Comparison of ENCODE assay signal across 8 cellular contexts in the genomic region with DNA sequence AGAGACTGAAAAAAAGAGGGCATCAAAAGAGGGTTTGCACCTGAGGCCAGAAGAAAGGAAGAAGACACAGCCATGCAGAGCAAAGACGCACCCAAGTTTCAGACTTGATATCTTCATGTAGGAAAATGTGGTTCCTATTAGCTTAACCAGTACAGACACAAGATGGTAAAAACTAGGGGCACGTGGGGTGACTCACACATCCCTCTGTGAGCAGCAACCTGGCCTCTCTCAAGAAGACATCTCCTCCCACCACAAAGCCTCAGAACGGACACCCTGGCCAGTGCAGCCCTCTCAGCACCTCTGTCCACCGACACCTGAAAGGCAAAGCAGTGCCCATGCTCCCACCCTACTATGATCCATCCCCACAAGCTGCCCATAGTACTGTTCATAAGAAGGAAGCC. TPM values are rescaled to one million over a fixed set of nuclear protein-coding genes. Genes with fewer than 3 reads are reported as not detected.
DNase-seq lines count a peak whose midpoint lies in the region; ATAC-seq and TF ChIP-seq lines count a peak whose summit lies in the region.

No MANE protein-coding gene starts in this region.

- H3K4me3 Mint-ChIP-seq in activated B cell treated with CpG ODN at 0.5 μM for 24 hours (peak overlapping the region; percentile 8), chondrocyte (ENCODE audit: unreplicated experiment) (no peak overlapping the region)
- H3K4me3 Mint-ChIP-seq in stimulated activated naive B cell treated with anti-CD40 and anti-IgM and Interleukin-4, amounts not matched to agents 10 μg/mL and 1 μg/mL and 100 μg/mL, for 72 hours, result peak overlapping the region in 1 of 2 donors; percentile 4

- H3K36me3 Mint-ChIP-seq in activated B cell treated with CpG ODN at 0.5 μM for 24 hours (ENCODE audit: low read depth), result peaks cover 67% of the 10 kb centered on the region
- peaks cover 33% of the 10 kb centered on the region for H3K36me3 Mint-ChIP-seq in chondrocyte (ENCODE audit: low read depth)
- H3K36me3 Mint-ChIP-seq in stimulated activated naive B cell treated with anti-CD40 and anti-IgM and Interleukin-4, amounts not matched to agents 10 μg/mL and 1 μg/mL and 100 μg/mL, for 72 hours, result peaks cover 44 to 57% of the 10 kb centered on the region in 2 donors

- CTCF ChIA-PET in activated B cell treated with CpG ODN at 0.5 μM for 24 hours (lab: Charles Lee), result interaction anchor here (4.9 kb wide), 1 partner anchor 10 kb away, joined by 28 read pairs; no protein-coding TSS in a partner anchor

- ATAC-seq in GM21576 (IDR thresholded peaks at IDR 0.05; ENCODE audit: unreplicated experiment) (peak; percentile 69), activated B cell treated with CpG ODN at 0.5 μM for 24 hours (ENCODE audit: low read depth) (peak; percentile 78), HG03039 (IDR thresholded peaks at IDR 0.05; ENCODE audit: unreplicated experiment) (no peak)
- ATAC-seq in stimulated activated naive B cell treated with anti-CD40 and anti-IgM and Interleukin-4, amounts not matched to agents 10 μg/mL and 1 μg/mL and 100 μg/mL, for 72 hours (replicated peaks), result peak; percentile 94

- peaks cover 52% of the 10 kb centered on the region for H3K4me1 Mint-ChIP-seq in activated B cell treated with CpG ODN at 0.5 μM for 24 hours
- H3K4me1 Mint-ChIP-seq in chondrocyte (ENCODE audit: low read depth), result peaks cover 5% of the 10 kb centered on the region
- peaks cover 37 to 47% of the 10 kb centered on the region in 2 donors for H3K4me1 Mint-ChIP-seq in stimulated activated naive B cell treated with anti-CD40 and anti-IgM and Interleukin-4, amounts not matched to agents 10 μg/mL and 1 μg/mL and 100 μg/mL, for 72 hours

- H3K27ac Mint-ChIP-seq in activated B cell treated with CpG ODN at 0.5 μM for 24 hours, result peak overlapping the region; percentile 84
- peak overlapping the region; percentile 27 for H3K27ac Mint-ChIP-seq in chondrocyte (ENCODE audit: unreplicated experiment)
- peak overlapping the region; percentile 92 for H3K27ac Mint-ChIP-seq in stimulated activated naive B cell treated with anti-CD40 and anti-IgM and Interleukin-4, amounts not matched to agents 10 μg/mL and 1 μg/mL and 100 μg/mL, for 72 hours

- no peak for DNase-seq in activated B cell treated with CpG ODN at 0.5 μM for 24 hours
- DNase-seq in chondrocyte (ENCODE audit: low spot score), result no peak
- peak; percentile 62 for DNase-seq in stimulated activated naive B cell treated with anti-CD40 and anti-IgM and Interleukin-4, amounts not matched to agents 10 μg/mL and 1 μg/mL and 100 μg/mL, for 72 hours
- no peak for DNase-seq in LoVo (ENCODE audit: low spot score)
- DNase-seq in GDM1 (lab: John Stamatoyannopoulos, UW), result no peak
- no peak for DNase-seq in islet precursor cell

- H3K9me3 Mint-ChIP-seq in activated B cell treated with CpG ODN at 0.5 μM for 24 hours, result no peaks in the 10 kb centered on the region
- H3K9me3 Mint-ChIP-seq in chondrocyte (ENCODE audit: low read depth), result no peaks in the 10 kb centered on the region
- no peaks in the 10 kb centered on the region for H3K9me3 Mint-ChIP-seq in stimulated activated naive B cell treated with anti-CD40 and anti-IgM and Interleukin-4, amounts not matched to agents 10 μg/mL and 1 μg/mL and 100 μg/mL, for 72 hours

- POLR2A ChIA-PET in activated B cell treated with CpG ODN at 0.5 μM for 24 hours (lab: Charles Lee), result interaction anchor here (2.9 kb wide), 1 partner anchor 15 kb away, joined by 10 read pairs; no protein-coding TSS in a partner anchor

- no peaks in the 10 kb centered on the region for H3K27me3 Mint-ChIP-seq in activated B cell treated with CpG ODN at 0.5 μM for 24 hours
- H3K27me3 Mint-ChIP-seq in chondrocyte (ENCODE audit: low read depth), result no peaks in the 10 kb centered on the region
- no peaks in the 10 kb centered on the region for H3K27me3 Mint-ChIP-seq in stimulated activated naive B cell treated with anti-CD40 and anti-IgM and Interleukin-4, amounts not matched to agents 10 μg/mL and 1 μg/mL and 100 μg/mL, for 72 hours

- TF ChIP-seq CTCF in activated B cell treated with CpG ODN at 0.5 μM for 24 hours (IDR thresholded peaks at IDR 0.05) (no peak), chondrocyte (IDR thresholded peaks at IDR 0.05) (no peak)

- intact Hi-C loops in activated B cell treated with CpG ODN at 0.5 μM for 24 hours (cut with micrococcal nuclease), result loop anchor here (1.0 kb wide), 1 partner anchor 15 kb away; no protein-coding TSS in a partner anchor

RNA-seq across cellular contexts. Expression of a gene that starts 33.3 kb away (rescaled TPM):
- total RNA-seq in activated B cell treated with CpG ODN at 0.5 μM for 24 hours, result 52.6 and 56.3 TPM in 2 replicates
- 80.5 to 96.4 TPM (median 95.4 TPM) in 3 replicates for total RNA-seq in chondrocyte

RNA-seq across cellular contexts. Expression of a gene that starts 33.3 kb away (rescaled TPM):
- 11.8 and 13.1 TPM in 2 replicates for total RNA-seq in activated B cell treated with CpG ODN at 0.5 μM for 24 hours
- 8.1 to 9.6 TPM (median 9.5 TPM) in 3 replicates for total RNA-seq in chondrocyte

RNA-seq across cellular contexts. Expression of a gene that starts 50.2 kb away (rescaled TPM):
- total RNA-seq in activated B cell treated with CpG ODN at 0.5 μM for 24 hours, result 36.5 and 36.6 TPM in 2 replicates
- 269 to 358 TPM (median 276 TPM) in 3 replicates for total RNA-seq in chondrocyte

Comparison
In these comparisons a context has a peak if more than half of its experiments do, and no peak if none do; other contexts are left out.
1. H3K27ac Mint-ChIP-seq: peak in every context shown above with its lines; median percentile 92 in stimulated activated naive B cell treated with anti-CD40 and anti-IgM and Interleukin-4, amounts not matched to agents 10 μg/mL and 1 μg/mL and 100 μg/mL, for 72 hours; 84 in activated B cell treated with CpG ODN at 0.5 μM for 24 hours; 27 in chondrocyte.